Comparison of ENCODE assay signal across 22 cellular contexts in genomic region chr5:169367861-169368260, GRCh38.
"Had no signal": no experiment of that assay in that cellular context is flagged by ENCODE, and none has a peak within 500 bp of the region (broad histone marks: within the 10 kb centered on the region; RNA-seq: fewer than 3 reads in every experiment).

No MANE protein-coding gene starts in this region.

- ATAC-seq: esophagus mucosa; left lung; natural killer cell; stimulated activated memory B cell treated with anti-CD40 and anti-IgM and Interleukin-4, amounts not matched to agents 10 μg/mL and 1 μg/mL and 100 μg/mL, for 72 hours had no signal

- H3K27ac ChIP-seq: left lung, sigmoid colon, vagina had no signal

- H3K36me3 Mint-ChIP-seq: activated CD4-positive, alpha-beta memory T cell treated with anti-CD3 and anti-CD28 coated beads for 36 hours; activated naive CD8-positive, alpha-beta T cell treated with anti-CD3 and anti-CD28 coated beads for 36 hours; natural killer cell; stimulated activated memory B cell treated with anti-CD40 and anti-IgM and Interleukin-4, amounts not matched to agents 10 μg/mL and 1 μg/mL and 100 μg/mL, for 72 hours had no signal

- H3K9me3 Mint-ChIP-seq: activated naive CD8-positive, alpha-beta T cell treated with anti-CD3 and anti-CD28 coated beads for 36 hours; T-helper 1 cell treated with Interleukin-12 subunit alpha and Interleukin-12 subunit beta and Interleukin-4 antibody, amounts not matched to agents 30 μg/mL and 1 μg/mL, for 36 hours had no signal

- DNase-seq: activated CD4-positive, alpha-beta memory T cell treated with anti-CD3 and anti-CD28 coated beads for 36 hours; activated CD4-positive, alpha-beta T cell treated with anti-CD3 and anti-CD28 coated beads for 4 hours; activated CD4-positive, CD25-positive, alpha-beta regulatory T cell; activated naive CD4-positive, alpha-beta T cell treated with Interleukin-2 at 50 U/mL for 16 hours; activated naive CD8-positive, alpha-beta T cell treated with anti-CD3 and anti-CD28 coated beads for 36 hours; activated T-cell treated with anti-CD3 and anti-CD28 coated beads, Interleukin-2, amount 50 U/mL, for 48 hours; amygdala; effector CD4-positive, alpha-beta T cell; left lung; natural killer cell; retina; sigmoid colon; stimulated activated CD4-positive, alpha-beta T cell treated with anti-CD3 and anti-CD28 coated beads, Interleukin-15, amount 100 ng/mL, for 24 hours; T1000; trophoblast cell had no signal

- H3K27ac Mint-ChIP-seq: activated CD4-positive, alpha-beta memory T cell treated with anti-CD3 and anti-CD28 coated beads for 36 hours; activated naive CD8-positive, alpha-beta T cell treated with anti-CD3 and anti-CD28 coated beads for 36 hours; dendritic cell treated with granulocyte-macrophage colony-stimulating factor and Interleukin-4, amounts not matched to agents 40 ng/mL and 50 ng/mL, for 4 days; natural killer cell; progenitor cell of endocrine pancreas; stimulated activated memory B cell treated with anti-CD40 and anti-IgM and Interleukin-4, amounts not matched to agents 10 μg/mL and 1 μg/mL and 100 μg/mL, for 72 hours; T-helper 1 cell treated with Interleukin-12 subunit alpha and Interleukin-12 subunit beta and Interleukin-4 antibody, amounts not matched to agents 30 μg/mL and 1 μg/mL, for 36 hours had no signal

- H3K4me3 ChIP-seq: left lung, sigmoid colon, smooth muscle cell, vagina had no signal

- H3K4me2 ChIP-seq: smooth muscle cell had no signal

- H3K36me3 ChIP-seq: left lung, sigmoid colon, vagina had no signal

- H3K4me1 Mint-ChIP-seq: activated naive CD8-positive, alpha-beta T cell treated with anti-CD3 and anti-CD28 coated beads for 36 hours; natural killer cell; stimulated activated memory B cell treated with anti-CD40 and anti-IgM and Interleukin-4, amounts not matched to agents 10 μg/mL and 1 μg/mL and 100 μg/mL, for 72 hours had no signal

- H3K4me3 Mint-ChIP-seq: activated CD4-positive, alpha-beta memory T cell treated with anti-CD3 and anti-CD28 coated beads for 36 hours; activated naive CD8-positive, alpha-beta T cell treated with anti-CD3 and anti-CD28 coated beads for 36 hours; dendritic cell treated with granulocyte-macrophage colony-stimulating factor and Interleukin-4, amounts not matched to agents 40 ng/mL and 50 ng/mL, for 4 days; natural killer cell; stimulated activated memory B cell treated with anti-CD40 and anti-IgM and Interleukin-4, amounts not matched to agents 10 μg/mL and 1 μg/mL and 100 μg/mL, for 72 hours; T-helper 1 cell treated with Interleukin-12 subunit alpha and Interleukin-12 subunit beta and Interleukin-4 antibody, amounts not matched to agents 30 μg/mL and 1 μg/mL, for 36 hours had no signal

- H3K27me3 ChIP-seq: left lung, sigmoid colon, vagina had no signal

- H3K4me1 ChIP-seq: left lung, sigmoid colon, vagina had no signal

- H3K9me3 ChIP-seq: vagina had no signal
